In genomic region chr5:168591302-168592013, GRCh38 we compare ENCODE assay signal across 21 cellular contexts.
"Had no signal": no experiment of that assay in that cellular context is flagged by ENCODE, and none has a peak within 500 bp of the region (broad histone marks: within the 10 kb centered on the region; RNA-seq: fewer than 3 reads in every experiment).

No MANE protein-coding gene starts in this region.

- H3K36me3 Mint-ChIP-seq: mesothelial cell of epicardium had no signal

- H3K9me3 ChIP-seq: gastrocnemius medialis, lower lobe of right lung, sigmoid colon, testis had no signal

- DNase-seq: activated CD4-positive, alpha-beta T cell treated with anti-CD3 and anti-CD28 coated beads for 1 hour; activated CD8-positive, alpha-beta memory T cell treated with anti-CD3 and anti-CD28 coated beads, Interleukin-2, amount 50 U/mL, for 48 hours; activated CD8-positive, alpha-beta T cell treated with anti-CD3 and anti-CD28 coated beads for 36 hours; activated naive CD4-positive, alpha-beta T cell treated with Interleukin-2 at 50 U/mL for 16 hours; activated naive CD8-positive, alpha-beta T cell treated with anti-CD3 and anti-CD28 coated beads, Interleukin-2, amount 50 U/mL, for 24 hours; effector memory CD4-positive, alpha-beta T cell; gastrocnemius medialis; lower lobe of right lung; naive thymus-derived CD4-positive, alpha-beta T cell; nucleus accumbens; sigmoid colon; stimulated activated CD4-positive, alpha-beta T cell treated with anti-CD3 and anti-CD28 coated beads, Interleukin-2, amount 100 ng/mL, for 48 hours; stimulated activated naive CD8-positive, alpha-beta T cell treated with anti-CD3 and anti-CD28 coated beads, Interleukin-15, Interleukin-2, amounts not matched to agents 100 U/mL and 50 U/mL, for 24 hours; SW 1271; testis had no signal

- H3K27ac ChIP-seq: cardiac muscle cell, coronary artery, epithelial cell of prostate, gastrocnemius medialis, lower lobe of right lung, sigmoid colon, testis had no signal

- H3K27me3 ChIP-seq: cardiac muscle cell, testis had no signal

- H3K4me3 Mint-ChIP-seq: activated CD8-positive, alpha-beta T cell treated with anti-CD3 and anti-CD28 coated beads for 36 hours; activated naive CD8-positive, alpha-beta T cell treated with anti-CD3 and anti-CD28 coated beads, Interleukin-2, amount 50 U/mL, for 24 hours; activated T-helper 1 cell treated with anti-CD3 and anti-CD28 coated beads, Interleukin-12 subunit alpha, Interleukin-12 subunit beta, Interleukin-2, Interleukin-4 antibody, amounts not matched to agents 30 ng/mL and 10 ng/mL and 1 ng/mL, durations not matched to agents 14 hours and 24 hours and 36 hours; mesothelial cell of epicardium; naive thymus-derived CD4-positive, alpha-beta T cell; T-helper 2 cell treated with Interferon-gamma antibody and Interleukin-4, amounts not matched to agents 5 μg/mL and 100 μg/mL, for 36 hours had no signal

- H3K9me3 Mint-ChIP-seq: activated T-helper 1 cell treated with anti-CD3 and anti-CD28 coated beads, Interleukin-12 subunit alpha, Interleukin-12 subunit beta, Interleukin-2, Interleukin-4 antibody, amounts not matched to agents 30 ng/mL and 10 ng/mL and 1 ng/mL, durations not matched to agents 14 hours and 24 hours and 36 hours; T-helper 2 cell treated with Interferon-gamma antibody and Interleukin-4, amounts not matched to agents 5 μg/mL and 100 μg/mL, for 36 hours had no signal

- H3K27ac Mint-ChIP-seq: activated CD8-positive, alpha-beta T cell treated with anti-CD3 and anti-CD28 coated beads for 36 hours; activated naive CD8-positive, alpha-beta T cell treated with anti-CD3 and anti-CD28 coated beads, Interleukin-2, amount 50 U/mL, for 24 hours; activated T-helper 1 cell treated with anti-CD3 and anti-CD28 coated beads, Interleukin-12 subunit alpha, Interleukin-12 subunit beta, Interleukin-2, Interleukin-4 antibody, amounts not matched to agents 30 ng/mL and 10 ng/mL and 1 ng/mL, durations not matched to agents 14 hours and 24 hours and 36 hours; mesothelial cell of epicardium; naive thymus-derived CD4-positive, alpha-beta T cell; T-helper 2 cell treated with Interferon-gamma antibody and Interleukin-4, amounts not matched to agents 5 μg/mL and 100 μg/mL, for 36 hours had no signal

- H3K36me3 ChIP-seq: cardiac muscle cell, gastrocnemius medialis, lower lobe of right lung, sigmoid colon had no signal

- H3K4me3 ChIP-seq: cardiac muscle cell, coronary artery, gastrocnemius medialis, lower lobe of right lung, sigmoid colon, testis had no signal

- ATAC-seq: activated CD8-positive, alpha-beta T cell treated with anti-CD3 and anti-CD28 coated beads for 36 hours; activated naive CD8-positive, alpha-beta T cell treated with anti-CD3 and anti-CD28 coated beads, Interleukin-2, amount 50 U/mL, for 24 hours; gastrocnemius medialis; lower lobe of right lung; naive thymus-derived CD4-positive, alpha-beta T cell; stimulated activated naive CD8-positive, alpha-beta T cell treated with anti-CD3 and anti-CD28 coated beads, Interleukin-15, Interleukin-2, amounts not matched to agents 100 U/mL and 50 U/mL, for 24 hours had no signal

- H3K4me1 Mint-ChIP-seq: activated naive CD8-positive, alpha-beta T cell treated with anti-CD3 and anti-CD28 coated beads, Interleukin-2, amount 50 U/mL, for 24 hours; mesothelial cell of epicardium had no signal

- H3K4me1 ChIP-seq: gastrocnemius medialis, lower lobe of right lung, sigmoid colon, testis had no signal
